ENCODE assay signal across 8 cellular contexts in genomic region chr17:59001158-59001814, GRCh38.
A peak's percentile ranks its signal among the peaks of the same experiment; 100 is the strongest.
DNase-seq lines count a peak whose midpoint lies in the region; ATAC-seq and TF ChIP-seq lines count a peak whose summit lies in the region.

No MANE protein-coding gene starts in this region.

- H3K4me3 ChIP-seq in fibroblast of villous mesenchyme (ENCODE audit: low read depth, low read length) (peak overlapping the region; percentile 43), retinal pigment epithelial cell (ENCODE audit: low read length) (peak overlapping the region; percentile 31)

- peak; percentile 95 for ATAC-seq in GM21786 (IDR thresholded peaks at IDR 0.05; ENCODE audit: unreplicated experiment)

- DNase-seq in Daoy (ENCODE audit: low read depth) (peak; percentile 25), MV-4-11 (lab: John Stamatoyannopoulos, UW) (peak; percentile 91), activated T-cell treated with anti-CD3 and anti-CD28 coated beads for 1 hour (ENCODE audit: low read depth) (peak; percentile 49), fibroblast of villous mesenchyme (ENCODE audit: low read depth) (peak; percentile 49), retinal pigment epithelial cell (ENCODE audit: low read depth) (no peak), NCI-H1092 (lab: John Stamatoyannopoulos, UW) (no peak), NK-92 (lab: John Stamatoyannopoulos, UW; ENCODE audit: unreplicated experiment) (no peak)

- TF ChIP-seq CTCF in fibroblast of villous mesenchyme (IDR thresholded peaks at IDR 0.05; ENCODE audit: insufficient read depth, low read depth, low read length) (no peak), retinal pigment epithelial cell (conservative IDR thresholded peaks at IDR 0.05; ENCODE audit: low read depth, low read length) (no peak)

Comparison
In these comparisons a context has a peak if more than half of its experiments do, and no peak if none do; other contexts are left out.
1. DNase-seq: peak in Daoy (single experiment), MV-4-11 (single experiment), activated T-cell treated with anti-CD3 and anti-CD28 coated beads for 1 hour (single experiment) and fibroblast of villous mesenchyme (single experiment); none in retinal pigment epithelial cell (single experiment), NCI-H1092 (single experiment) and NK-92 (single experiment).